ENCODE assay signal across 9 cellular contexts in genomic region chr3:115633467-115633866, GRCh38.
"Had no signal": no experiment of that assay in that cellular context is flagged by ENCODE, and none has a peak within 500 bp of the region (broad histone marks: within the 10 kb centered on the region; RNA-seq: fewer than 3 reads in every experiment).

No MANE protein-coding gene starts in this region.

- ATAC-seq: activated CD8-positive, alpha-beta memory T cell treated with anti-CD3 and anti-CD28 coated beads, Interleukin-2, amount 10 ng/mL, durations not matched to agents 7 days and 5 days; left ventricle myocardium superior had no signal

- DNase-seq: activated B cell treated with CpG ODN at 0.5 μM for 24 hours; activated CD4-positive, alpha-beta memory T cell treated with anti-CD3 and anti-CD28 coated beads, Interleukin-2, amount 10 ng/mL, durations not matched to agents 7 days and 5 days; activated CD4-positive, alpha-beta T cell treated with anti-CD3 and anti-CD28 coated beads for 48 hours; activated CD8-positive, alpha-beta memory T cell treated with anti-CD3 and anti-CD28 coated beads, Interleukin-2, amount 10 ng/mL, durations not matched to agents 7 days and 5 days; effector memory CD4-positive, alpha-beta T cell; left ventricle myocardium superior; occipital lobe; stimulated activated naive CD4-positive, alpha-beta T cell treated with Interleukin-2 at 50 U/mL for 16 hours; tibial artery had no signal
